Comparison of ENCODE assay signal across 1 cellular context in genomic region chr18:77207540-77207939, GRCh38.
TF ChIP-seq lines count a peak whose summit lies in the region.

No MANE protein-coding gene starts in this region.

TF ChIP-seq in HEK293, 187 proteins besides CTCF, POLR2A, EP300 and RAD21 (continued from another document):
- TF ChIP-seq ZSCAN5A (tag by site-specific recombination; IDR thresholded peaks at IDR 0.05) (no peak), PRDM2 (tag by site-specific recombination; IDR thresholded peaks at IDR 0.05; ENCODE audit: borderline replicate concordance) (no peak), BCL6B (tag by site-specific recombination; IDR thresholded peaks at IDR 0.05) (no peak), KLF16 (tag by site-specific recombination; IDR thresholded peaks at IDR 0.05) (no peak), ZNF423 (tag by site-specific recombination; IDR thresholded peaks at IDR 0.05) (no peak), ZNF76 (tag by site-specific recombination; IDR thresholded peaks at IDR 0.05; ENCODE audit: borderline replicate concordance, low read depth) (no peak), ZNF140 (tag by site-specific recombination; IDR thresholded peaks at IDR 0.05) (no peak), ZBTB10 (tag by site-specific recombination; IDR thresholded peaks at IDR 0.05) (no peak), ZBTB44 (tag by site-specific recombination; IDR thresholded peaks at IDR 0.05) (no peak), KLF8 (tag by site-specific recombination; IDR thresholded peaks at IDR 0.05) (no peak), ZNF777 (tag by site-specific recombination; IDR thresholded peaks at IDR 0.05; ENCODE audit: borderline replicate concordance) (no peak), PRDM6 (tag by site-specific recombination; IDR thresholded peaks at IDR 0.05) (no peak)
TF ChIP-seq in HEK293: peak in this region for 0.
